Comparison of ENCODE assay signal across 8 cellular contexts in genomic region chr3:187012609-187013051, GRCh38.
A peak's percentile ranks its signal among the peaks of the same experiment; 100 is the strongest.
DNase-seq lines count a peak whose midpoint lies in the region; ATAC-seq and TF ChIP-seq lines count a peak whose summit lies in the region.

No MANE protein-coding gene starts in this region.

- H3K36me3 Mint-ChIP-seq in CD8-positive, alpha-beta T cell: peaks cover 58% of the 10 kb centered on the region

- ATAC-seq in CD8-positive, alpha-beta T cell: peak; percentile 92
- peak; percentile 42; the same call in 1 of the 2 replicates for ATAC-seq in Panc1

- H3K27ac Mint-ChIP-seq in CD8-positive, alpha-beta T cell: peak overlapping the region; percentile 98

- intact Hi-C loops in CD8-positive, alpha-beta T cell (cut with DNase I, micrococcal nuclease): loop anchor here (1.0 to 2.0 kb wide), 2 partner anchors 14 to 15 kb away; no protein-coding TSS in a partner anchor
- intact Hi-C loops in Panc1 (cut with micrococcal nuclease; ENCODE audit: unreplicated experiment): no loop called here

- POLR2A ChIA-PET in CD8-positive, alpha-beta T cell (lab: Charles Lee): interaction anchor here (0.8 to 2.4 kb wide), 2 partner anchors 15 to 163 kb away, joined by 3 to 8 read pairs; no protein-coding TSS in a partner anchor
- POLR2A ChIA-PET in Panc1 (lab: Charles Lee): no interaction called here

- H3K27ac ChIP-seq in CD8-positive, alpha-beta T cell (ENCODE audit: low read depth, low read length): peak overlapping the region; percentile 37
- H3K27ac ChIP-seq in Panc1 (ENCODE audit: low read length) (no peak overlapping the region), osteoblast (ENCODE audit: low read depth, low read length) (no peak overlapping the region)

- peak overlapping the region; percentile 2 for H3K4me2 ChIP-seq in osteoblast (ENCODE audit: insufficient read depth, low read length)

- H3K4me1 Mint-ChIP-seq in CD8-positive, alpha-beta T cell (ENCODE audit: low read depth): peaks cover 71% of the 10 kb centered on the region

- in situ Hi-C loops in Panc1 (cut with HindIII; ENCODE audit: low pct_unique_long_range_greater_than_20kb, low sequenced_read_pairs): no loop called here

- H3K9me3 ChIP-seq in CD8-positive, alpha-beta T cell (ENCODE audit: low read length): no peaks in the 10 kb centered on the region
- H3K9me3 ChIP-seq in Panc1 (ENCODE audit: control insufficient read depth, insufficient read depth, low read depth, low read length) (no peaks in the 10 kb centered on the region), osteoblast (ENCODE audit: low read depth, low read length) (no peaks in the 10 kb centered on the region)

- H3K27me3 Mint-ChIP-seq in CD8-positive, alpha-beta T cell (ENCODE audit: low read depth): no peaks in the 10 kb centered on the region

- CTCF ChIA-PET in CD8-positive, alpha-beta T cell (lab: Charles Lee): no interaction called here
- CTCF ChIA-PET in Panc1 (lab: Charles Lee): no interaction called here

- H3K79me2 ChIP-seq in osteoblast (ENCODE audit: insufficient read depth, low read length): no peaks in the 10 kb centered on the region

- no peaks in the 10 kb centered on the region for H3K36me3 ChIP-seq in CD8-positive, alpha-beta T cell (ENCODE audit: insufficient read depth, low read length)
- H3K36me3 ChIP-seq in Panc1 (ENCODE audit: control insufficient read depth, insufficient read depth, low read length) (no peaks in the 10 kb centered on the region), osteoblast (ENCODE audit: insufficient read depth, low read length) (no peaks in the 10 kb centered on the region)

- no peak for TF ChIP-seq CTCF in CD8-positive, alpha-beta T cell (IDR thresholded peaks at IDR 0.05)
- no peak for TF ChIP-seq CTCF in Panc1 (IDR thresholded peaks at IDR 0.05)
- TF ChIP-seq CTCF in osteoblast (IDR thresholded peaks at IDR 0.05; ENCODE audit: extremely low read depth, low read depth, low read length): no peak

- peaks cover 34% of the 10 kb centered on the region for H3K4me1 ChIP-seq in CD8-positive, alpha-beta T cell (ENCODE audit: insufficient read depth, low read length)
- H3K4me1 ChIP-seq in Panc1 (ENCODE audit: control insufficient read depth, insufficient read depth, low read length): no peaks in the 10 kb centered on the region
- no peaks in the 10 kb centered on the region for H3K4me1 ChIP-seq in osteoblast (ENCODE audit: insufficient read depth, low read length)

- peak overlapping the region; percentile 19 for H3K4me3 ChIP-seq in CD8-positive, alpha-beta T cell (ENCODE audit: low read depth, low read length)
- no peak overlapping the region for H3K4me3 ChIP-seq in Panc1 (ENCODE audit: low read depth in 2 of 2, low read length in 2 of 2)
- no peak overlapping the region for H3K4me3 ChIP-seq in osteoblast (ENCODE audit: insufficient read depth, low read length)

- H4K20me1 ChIP-seq in osteoblast (ENCODE audit: insufficient read depth, low read length): no peaks in the 10 kb centered on the region

- H3K27me3 ChIP-seq in CD8-positive, alpha-beta T cell (ENCODE audit: insufficient read depth, low read length): no peaks in the 10 kb centered on the region
- H3K27me3 ChIP-seq in Panc1 (ENCODE audit: control insufficient read depth, insufficient read depth, low read length) (no peaks in the 10 kb centered on the region), osteoblast (ENCODE audit: insufficient read depth, low read length) (no peaks in the 10 kb centered on the region)

- peak overlapping the region; percentile 51 for H2AFZ ChIP-seq in osteoblast (ENCODE audit: low read length)

- no TSS peak for BruUV-seq in Panc1 (replicated peaks; lab: Mats Ljungman, UMichigan)

- DNase-seq in CD8-positive, alpha-beta T cell: peak in 6 of 7 experiments; percentile 16 to 75 (median 54)
- DNase-seq in Panc1 (ENCODE audit: low read depth, low spot score) (no peak), osteoblast (ENCODE audit: insufficient read length, low spot score, missing footprints) (no peak), NCI-H1436 (lab: John Stamatoyannopoulos, UW) (no peak), NCI-H82 treated with DMSO at 0.1 percent for 48 hours (lab: John Stamatoyannopoulos, UW; ENCODE audit: unreplicated experiment) (no peak), AG08395 (ENCODE audit: low spot score) (no peak), DMS53 treated with DMSO at 0.1 percent for 48 hours (lab: John Stamatoyannopoulos, UW; ENCODE audit: unreplicated experiment) (no peak)
- DNase-seq in central memory CD4-positive, alpha-beta T cell: peak; percentile 36

- H3K4me3 Mint-ChIP-seq in CD8-positive, alpha-beta T cell: peak overlapping the region; percentile 74

- peaks cover 7% of the 10 kb centered on the region for H3K9me3 Mint-ChIP-seq in CD8-positive, alpha-beta T cell

Comparison
In these comparisons a context has a peak if more than half of its experiments do, and no peak if none do; other contexts are left out.
1. DNase-seq: peak in CD8-positive, alpha-beta T cell (6 of 7) and central memory CD4-positive, alpha-beta T cell (single experiment); none in Panc1 (single experiment), osteoblast (single experiment), NCI-H1436 (single experiment), NCI-H82 treated with DMSO at 0.1 percent for 48 hours (single experiment), AG08395 (single experiment) and DMS53 treated with DMSO at 0.1 percent for 48 hours (single experiment).